In the genomic region with DNA sequence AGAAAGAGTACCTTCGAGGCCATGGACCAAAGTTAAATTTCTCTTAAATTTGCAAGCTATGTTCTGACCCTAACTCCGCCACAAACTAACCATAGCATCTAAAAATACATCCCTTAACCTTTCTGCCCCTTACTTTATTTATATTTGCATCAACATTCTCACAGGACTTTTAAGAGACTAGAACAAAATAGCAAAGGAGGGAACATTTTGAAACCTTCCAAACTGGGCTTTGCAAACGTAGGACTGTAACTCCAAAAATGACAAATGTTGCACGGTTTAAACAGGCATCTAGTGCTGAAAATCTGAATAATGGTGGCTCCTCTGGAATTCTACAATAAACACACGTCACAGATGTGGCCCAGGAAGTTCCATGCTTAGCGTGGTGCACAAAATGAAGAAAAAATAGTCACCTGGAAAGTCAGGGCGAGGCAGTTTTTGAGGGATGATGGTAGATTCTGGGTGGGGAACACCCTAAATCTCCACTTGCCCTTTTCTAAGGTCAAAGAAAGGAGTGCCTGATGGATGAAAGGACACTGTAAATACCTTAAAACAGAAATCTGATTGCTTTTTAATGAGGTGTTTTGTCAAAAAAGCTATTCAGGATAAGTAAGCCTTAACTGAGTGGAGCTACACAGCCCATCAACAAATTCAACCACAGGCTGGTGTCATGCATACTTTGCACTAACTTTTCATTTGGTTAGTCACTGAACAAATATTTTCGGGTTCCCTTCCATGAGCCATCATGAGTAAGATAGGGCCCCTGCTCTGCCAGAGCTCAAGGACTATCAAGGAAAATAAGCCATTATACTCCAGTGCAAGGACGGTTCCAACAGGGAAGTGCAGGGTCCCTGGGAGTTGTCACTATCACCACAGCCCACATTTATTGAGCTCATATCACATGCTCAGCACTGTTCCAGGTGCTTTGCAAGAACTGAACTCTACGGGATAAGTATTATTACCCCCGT, we compare ENCODE assay signal across 1 cellular context.
A peak's percentile ranks its signal among the peaks of the same experiment; 100 is the strongest.
TF ChIP-seq lines count a peak whose summit lies in the region.

No MANE protein-coding gene starts in this region.

TF ChIP-seq in SK-N-SH, 30 proteins besides CTCF, POLR2A, EP300 and RAD21 (continued from another document):
- TF ChIP-seq PBX3 (IDR thresholded peaks at IDR 0.05) (peak; percentile 64), GATA2 (CRISPR knock-in tag; IDR thresholded peaks at IDR 0.05) (no peak), CHD2 (IDR thresholded peaks at IDR 0.05; ENCODE audit: low read length, partially characterized antibody) (no peak), TCF12 (IDR thresholded peaks at IDR 0.05) (peak; percentile 80), POLR2AphosphoS5 (IDR thresholded peaks at IDR 0.05; ENCODE audit: low read depth, low read length) (peak; percentile 42; the same call in 1 of the 2 replicates), SMC3 (IDR thresholded peaks at IDR 0.05; ENCODE audit: low read depth, low read length) (no peak), FOSL2 (IDR thresholded peaks at IDR 0.05; ENCODE audit: borderline replicate concordance, low read depth) (peak; percentile 94), USF2 (IDR thresholded peaks at IDR 0.05; ENCODE audit: borderline replicate concordance, low read depth, low read length) (no peak), NFIC (IDR thresholded peaks at IDR 0.05; ENCODE audit: borderline replicate concordance) (peak; percentile 65), JUND (IDR thresholded peaks at IDR 0.05) (peak; percentile 94), NRF1 (IDR thresholded peaks at IDR 0.05; ENCODE audit: low read depth, low read length) (no peak), SIN3A (IDR thresholded peaks at IDR 0.05; ENCODE audit: borderline replicate concordance, low read depth, low read length) (0 out of 2 replicates have a peak, but pooled peaks have one; percentile 38)
- TF ChIP-seq, protein P1, sequence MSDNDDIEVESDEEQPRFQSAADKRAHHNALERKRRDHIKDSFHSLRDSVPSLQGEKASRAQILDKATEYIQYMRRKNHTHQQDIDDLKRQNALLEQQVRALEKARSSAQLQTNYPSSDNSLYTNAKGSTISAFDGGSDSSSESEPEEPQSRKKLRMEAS (IDR thresholded peaks at IDR 0.05; ENCODE audit: low read depth) = 0 out of 2 replicates have a peak, but pooled peaks have one; percentile 39
- TF ChIP-seq, protein P2, sequence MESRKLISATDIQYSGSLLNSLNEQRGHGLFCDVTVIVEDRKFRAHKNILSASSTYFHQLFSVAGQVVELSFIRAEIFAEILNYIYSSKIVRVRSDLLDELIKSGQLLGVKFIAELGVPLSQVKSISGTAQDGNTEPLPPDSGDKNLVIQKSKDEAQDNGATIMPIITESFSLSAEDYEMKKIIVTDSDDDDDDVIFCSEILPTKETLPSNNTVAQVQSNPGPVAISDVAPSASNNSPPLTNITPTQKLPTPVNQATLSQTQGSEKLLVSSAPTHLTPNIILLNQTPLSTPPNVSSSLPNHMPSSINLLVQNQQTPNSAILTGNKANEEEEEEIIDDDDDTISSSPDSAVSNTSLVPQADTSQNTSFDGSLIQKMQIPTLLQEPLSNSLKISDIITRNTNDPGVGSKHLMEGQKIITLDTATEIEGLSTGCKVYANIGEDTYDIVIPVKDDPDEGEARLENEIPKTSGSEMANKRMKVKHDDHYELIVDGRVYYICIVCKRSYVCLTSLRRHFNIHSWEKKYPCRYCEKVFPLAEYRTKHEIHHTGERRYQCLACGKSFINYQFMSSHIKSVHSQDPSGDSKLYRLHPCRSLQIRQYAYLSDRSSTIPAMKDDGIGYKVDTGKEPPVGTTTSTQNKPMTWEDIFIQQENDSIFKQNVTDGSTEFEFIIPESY (IDR thresholded peaks at IDR 0.05; ENCODE audit: borderline replicate concordance, low read depth) = no peak
